In genomic region chr11:18775492-18776292, GRCh38 we compare ENCODE assay signal across 7 cellular contexts. TPM values are rescaled to one million over a fixed set of nuclear protein-coding genes. Genes with fewer than 3 reads are reported as not detected.
A peak's percentile ranks its signal among the peaks of the same experiment; 100 is the strongest.
DNase-seq lines count a peak whose midpoint lies in the region; ATAC-seq and TF ChIP-seq lines count a peak whose summit lies in the region.

No MANE protein-coding gene starts in this region.

- no peaks in the 10 kb centered on the region for H3K27me3 ChIP-seq in ascending aorta

- peak in 2 of 3 experiments; percentile 10 to 26 for TF ChIP-seq CTCF in ascending aorta (IDR thresholded peaks at IDR 0.05)

- no peak overlapping the region for H3K4me3 ChIP-seq in ascending aorta

- no peaks in the 10 kb centered on the region for H3K36me3 ChIP-seq in ascending aorta

- no peak overlapping the region for H3K27ac ChIP-seq in ascending aorta

- intact Hi-C loops in ascending aorta (cut with DNase I) = no loop called here

- peak; percentile 80 for ATAC-seq in GM21423 (IDR thresholded peaks at IDR 0.05; ENCODE audit: unreplicated experiment)
- peak; percentile 92 for ATAC-seq in SK-N-SH treated with all-trans-retinoic acid at 6 μM for 48 hours

- no peaks in the 10 kb centered on the region for H3K9me3 ChIP-seq in ascending aorta

- peak; percentile 21 for DNase-seq in GDM1 (lab: John Stamatoyannopoulos, UW)
- DNase-seq in HS-27A (ENCODE audit: low read depth) = peak; percentile 15
- DNase-seq in ascending aorta (ENCODE audit: low spot score in 2 of 2) = no peak
- peak; percentile 54 for DNase-seq in iris pigment epithelial cell (ENCODE audit: low read depth)
- peak; percentile 32 for DNase-seq in stimulated activated CD8-positive, alpha-beta memory T cell treated with anti-CD3 and anti-CD28 coated beads, Interleukin-12 subunit alpha, Interleukin-12 subunit beta, amount 100 ng/mL, for 24 hours (ENCODE audit: extremely low read depth)

- H3K4me1 ChIP-seq in ascending aorta = no peaks in the 10 kb centered on the region

TF ChIP-seq in SK-N-SH treated with all-trans-retinoic acid at 6 μM for 48 hours, 23 proteins besides CTCF, POLR2A, EP300 and RAD21:
- TF ChIP-seq, protein P1, sequence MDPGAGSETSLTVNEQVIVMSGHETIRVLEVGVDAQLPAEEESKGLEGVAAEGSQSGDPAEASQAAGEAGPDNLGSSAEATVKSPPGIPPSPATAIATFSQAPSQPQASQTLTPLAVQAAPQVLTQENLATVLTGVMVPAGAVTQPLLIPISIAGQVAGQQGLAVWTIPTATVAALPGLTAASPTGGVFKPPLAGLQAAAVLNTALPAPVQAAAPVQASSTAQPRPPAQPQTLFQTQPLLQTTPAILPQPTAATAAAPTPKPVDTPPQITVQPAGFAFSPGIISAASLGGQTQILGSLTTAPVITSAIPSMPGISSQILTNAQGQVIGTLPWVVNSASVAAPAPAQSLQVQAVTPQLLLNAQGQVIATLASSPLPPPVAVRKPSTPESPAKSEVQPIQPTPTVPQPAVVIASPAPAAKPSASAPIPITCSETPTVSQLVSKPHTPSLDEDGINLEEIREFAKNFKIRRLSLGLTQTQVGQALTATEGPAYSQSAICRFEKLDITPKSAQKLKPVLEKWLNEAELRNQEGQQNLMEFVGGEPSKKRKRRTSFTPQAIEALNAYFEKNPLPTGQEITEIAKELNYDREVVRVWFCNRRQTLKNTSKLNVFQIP (CRISPR knock-in tag; IDR thresholded peaks at IDR 0.05; ENCODE audit: borderline replicate concordance, low read depth) = no peak
- TF ChIP-seq ARNTL (CRISPR knock-in tag; IDR thresholded peaks at IDR 0.05; ENCODE audit: borderline replicate concordance, low read depth) (no peak), ZNF565 (CRISPR knock-in tag; conservative IDR thresholded peaks at IDR 0.05; ENCODE audit: low read depth) (no peak), GLIS3 (CRISPR knock-in tag; IDR thresholded peaks at IDR 0.05) (no peak), CSDC2 (CRISPR knock-in tag; IDR thresholded peaks at IDR 0.05) (no peak), PATZ1 (CRISPR knock-in tag; IDR thresholded peaks at IDR 0.05; ENCODE audit: borderline replicate concordance) (no peak), ZFP30 (CRISPR knock-in tag; IDR thresholded peaks at IDR 0.05) (no peak), ZNF8 (CRISPR knock-in tag; IDR thresholded peaks at IDR 0.05) (no peak), TOX (CRISPR knock-in tag; IDR thresholded peaks at IDR 0.05; ENCODE audit: borderline replicate concordance) (no peak), PPARA (CRISPR knock-in tag; IDR thresholded peaks at IDR 0.05; ENCODE audit: borderline replicate concordance) (no peak), ISL1 (CRISPR knock-in tag; IDR thresholded peaks at IDR 0.05) (no peak), TCF4 (CRISPR knock-in tag; IDR thresholded peaks at IDR 0.05; ENCODE audit: borderline replicate concordance) (no peak), OSR1 (CRISPR knock-in tag; IDR thresholded peaks at IDR 0.05) (no peak), ZFP3 (CRISPR knock-in tag; IDR thresholded peaks at IDR 0.05) (no peak)
- TF ChIP-seq, protein P2, sequence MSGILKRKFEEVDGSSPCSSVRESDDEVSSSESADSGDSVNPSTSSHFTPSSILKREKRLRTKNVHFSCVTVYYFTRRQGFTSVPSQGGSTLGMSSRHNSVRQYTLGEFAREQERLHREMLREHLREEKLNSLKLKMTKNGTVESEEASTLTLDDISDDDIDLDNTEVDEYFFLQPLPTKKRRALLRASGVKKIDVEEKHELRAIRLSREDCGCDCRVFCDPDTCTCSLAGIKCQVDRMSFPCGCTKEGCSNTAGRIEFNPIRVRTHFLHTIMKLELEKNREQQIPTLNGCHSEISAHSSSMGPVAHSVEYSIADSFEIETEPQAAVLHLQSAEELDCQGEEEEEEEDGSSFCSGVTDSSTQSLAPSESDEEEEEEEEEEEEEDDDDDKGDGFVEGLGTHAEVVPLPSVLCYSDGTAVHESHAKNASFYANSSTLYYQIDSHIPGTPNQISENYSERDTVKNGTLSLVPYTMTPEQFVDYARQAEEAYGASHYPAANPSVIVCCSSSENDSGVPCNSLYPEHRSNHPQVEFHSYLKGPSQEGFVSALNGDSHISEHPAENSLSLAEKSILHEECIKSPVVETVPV (CRISPR knock-in tag; IDR thresholded peaks at IDR 0.05) = no peak
- TF ChIP-seq, protein P3, sequence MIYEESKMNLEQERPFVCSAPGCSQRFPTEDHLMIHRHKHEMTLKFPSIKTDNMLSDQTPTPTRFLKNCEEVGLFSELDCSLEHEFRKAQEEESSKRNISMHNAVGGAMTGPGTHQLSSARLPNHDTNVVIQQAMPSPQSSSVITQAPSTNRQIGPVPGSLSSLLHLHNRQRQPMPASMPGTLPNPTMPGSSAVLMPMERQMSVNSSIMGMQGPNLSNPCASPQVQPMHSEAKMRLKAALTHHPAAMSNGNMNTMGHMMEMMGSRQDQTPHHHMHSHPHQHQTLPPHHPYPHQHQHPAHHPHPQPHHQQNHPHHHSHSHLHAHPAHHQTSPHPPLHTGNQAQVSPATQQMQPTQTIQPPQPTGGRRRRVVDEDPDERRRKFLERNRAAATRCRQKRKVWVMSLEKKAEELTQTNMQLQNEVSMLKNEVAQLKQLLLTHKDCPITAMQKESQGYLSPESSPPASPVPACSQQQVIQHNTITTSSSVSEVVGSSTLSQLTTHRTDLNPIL (CRISPR knock-in tag; IDR thresholded peaks at IDR 0.05; ENCODE audit: low read depth) = no peak
TF ChIP-seq in SK-N-SH treated with all-trans-retinoic acid at 6 μM for 48 hours: peak in this region for 0.

RNA-seq across cellular contexts. Expression of gene PTPN5, which starts 15.9 kb away (rescaled TPM):
- 6.7 TPM for total RNA-seq in ascending aorta

RNA-seq across cellular contexts. Expression of gene IGSF22, which starts 49.7 kb away (rescaled TPM):
- not detected for total RNA-seq in ascending aorta

Comparison
In these comparisons a context has a peak if more than half of its experiments do, and no peak if none do; other contexts are left out.
1. DNase-seq: peak in GDM1 (single experiment), HS-27A (single experiment), iris pigment epithelial cell (single experiment) and stimulated activated CD8-positive, alpha-beta memory T cell treated with anti-CD3 and anti-CD28 coated beads, Interleukin-12 subunit alpha, Interleukin-12 subunit beta, amount 100 ng/mL, for 24 hours (single experiment); none in ascending aorta (0 of 2).